ENCODE assay signal across 8 cellular contexts in the genomic region with DNA sequence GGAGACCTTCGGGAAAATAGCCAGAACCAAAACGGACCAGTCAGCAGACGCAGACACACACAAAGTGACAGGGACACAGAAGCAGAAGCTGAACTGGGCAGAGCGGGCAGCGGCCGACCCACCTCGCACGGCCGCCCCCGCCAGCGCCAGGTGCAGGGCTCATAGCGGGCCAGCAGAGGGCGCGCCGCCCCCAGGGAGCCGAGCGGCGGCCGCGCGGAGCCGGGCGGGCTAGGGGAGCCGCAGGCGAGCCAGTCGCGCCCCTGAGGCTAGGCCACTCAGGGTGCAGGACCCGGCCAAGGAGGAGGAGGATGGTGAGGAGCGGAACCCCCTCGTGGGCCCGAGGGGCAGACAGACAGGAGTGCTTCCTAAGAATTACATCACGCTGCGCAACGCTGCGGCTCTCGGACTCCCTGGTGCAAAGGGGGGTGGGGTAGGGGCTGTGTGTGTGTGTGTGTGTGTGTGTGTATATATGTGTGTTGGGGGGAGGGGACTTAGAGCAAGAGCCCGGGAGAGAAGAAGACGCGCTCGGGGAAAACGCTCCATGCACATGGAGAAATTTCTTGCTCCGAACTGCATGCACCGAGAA. TPM values are rescaled to one million over a fixed set of nuclear protein-coding genes. Genes with fewer than 3 reads are reported as not detected.
DNase-seq lines count a peak whose midpoint lies in the region; ATAC-seq and TF ChIP-seq lines count a peak whose summit lies in the region.

No MANE protein-coding gene starts in this region.

- peak overlapping the region; percentile 46 for H3K27ac ChIP-seq in CD8-positive, alpha-beta T cell (ENCODE audit: low read depth, low read length)
- no peak overlapping the region for H3K27ac ChIP-seq in ascending aorta

- peak overlapping the region; percentile 83 for H3K4me3 ChIP-seq in CD8-positive, alpha-beta T cell (ENCODE audit: low read depth, low read length)
- peak overlapping the region; percentile 62 to 66 for H3K4me3 ChIP-seq in ascending aorta

- TF ChIP-seq CTCF in CD8-positive, alpha-beta T cell (IDR thresholded peaks at IDR 0.05), result peak; percentile 80
- TF ChIP-seq CTCF in ascending aorta (IDR thresholded peaks at IDR 0.05), result peak; percentile 52 to 92 (median 69)

- no peaks in the 10 kb centered on the region for H3K36me3 Mint-ChIP-seq in CD8-positive, alpha-beta T cell

- no peaks in the 10 kb centered on the region for H3K9me3 ChIP-seq in CD8-positive, alpha-beta T cell (ENCODE audit: low read length)
- H3K9me3 ChIP-seq in ascending aorta, result no peaks in the 10 kb centered on the region

- H3K27me3 ChIP-seq in CD8-positive, alpha-beta T cell (ENCODE audit: insufficient read depth, low read length), result no peaks in the 10 kb centered on the region
- no peaks in the 10 kb centered on the region for H3K27me3 ChIP-seq in ascending aorta

- intact Hi-C loops in CD8-positive, alpha-beta T cell (cut with DNase I, micrococcal nuclease), result loop anchor here (1.0 to 10.0 kb wide), 9 partner anchors 62 to 1742 kb away; a partner anchor contains a TSS
- intact Hi-C loops in ascending aorta (cut with DNase I), result loop anchor here (1.0 to 2.0 kb wide), 2 partner anchors 86 to 124 kb away; no protein-coding TSS in a partner anchor

- DNase-seq in CD8-positive, alpha-beta T cell, result peak; percentile 33 to 87 (median 63)
- peak; percentile 76 for DNase-seq in LHCN-M2 (ENCODE audit: low read depth)
- peak; percentile 76 for DNase-seq in SW480 (ENCODE audit: low spot score)
- DNase-seq in ascending aorta (ENCODE audit: low spot score in 2 of 2), result peak in 1 of 2 donors; percentile 71
- peak in 43 of 51 donors; percentile 17 to 81 (median 47) for DNase-seq in hypothalamus (lab: John Stamatoyannopoulos, UW)
- peak; percentile 92 for DNase-seq in retina

- peaks cover 8% of the 10 kb centered on the region for H3K4me1 ChIP-seq in CD8-positive, alpha-beta T cell (ENCODE audit: insufficient read depth, low read length)
- H3K4me1 ChIP-seq in ascending aorta, result peaks cover 3 to 32% of the 10 kb centered on the region in 2 donors

- POLR2A ChIA-PET in CD8-positive, alpha-beta T cell (lab: Charles Lee), result interaction anchor here (0.8 to 3.3 kb wide), 12 partner anchors 10 to 187 kb away, joined by 3 to 46 read pairs (median 4); no protein-coding TSS in a partner anchor

- H3K27me3 Mint-ChIP-seq in CD8-positive, alpha-beta T cell (ENCODE audit: low read depth), result peaks cover 28% of the 10 kb centered on the region

- CTCF ChIA-PET in CD8-positive, alpha-beta T cell (lab: Charles Lee), result interaction anchor here (0.6 to 5.3 kb wide), 32 partner anchors 9 to 189 kb away, joined by 3 to 72 read pairs (median 5); no protein-coding TSS in a partner anchor

- H3K4me3 Mint-ChIP-seq in CD8-positive, alpha-beta T cell, result peak overlapping the region; percentile 80

- no peaks in the 10 kb centered on the region for H3K9me3 Mint-ChIP-seq in CD8-positive, alpha-beta T cell

- peaks cover 20% of the 10 kb centered on the region for H3K4me1 Mint-ChIP-seq in CD8-positive, alpha-beta T cell (ENCODE audit: low read depth)

- peak overlapping the region; percentile 49 for H3K27ac Mint-ChIP-seq in CD8-positive, alpha-beta T cell

- peak; percentile 63 for ATAC-seq in CD8-positive, alpha-beta T cell
- ATAC-seq in GM21381 (IDR thresholded peaks at IDR 0.05; ENCODE audit: unreplicated experiment), result peak; percentile 72
- ATAC-seq in HG02588 (IDR thresholded peaks at IDR 0.05; ENCODE audit: unreplicated experiment), result no peak

- no peaks in the 10 kb centered on the region for H3K36me3 ChIP-seq in CD8-positive, alpha-beta T cell (ENCODE audit: insufficient read depth, low read length)
- no peaks in the 10 kb centered on the region for H3K36me3 ChIP-seq in ascending aorta

RNA-seq across cellular contexts. Expression of a gene that starts 0.9 kb away (rescaled TPM):
- total RNA-seq in CD8-positive, alpha-beta T cell, result 1 to 10 TPM; 6.6 to 6.8 TPM
- total RNA-seq in LHCN-M2 (2014; rRNA removed), result 196 and 274 TPM in 2 replicates
- polyA plus RNA-seq in LHCN-M2 (2012), result 48.6 TPM
- total RNA-seq in ascending aorta, result not detected

Comparison
In these comparisons a context has a peak if more than half of its experiments do, and no peak if none do; other contexts are left out.
1. RNA of a gene that starts 0.9 kb away (total RNA-seq): 196 to 274 TPM in LHCN-M2; 6.6 to 6.8 TPM in CD8-positive, alpha-beta T cell and not detected in ascending aorta (single experiment); every median in the first group is over 10 times any median in the second.